Comparison of ENCODE assay signal across 19 cellular contexts in the genomic region with DNA sequence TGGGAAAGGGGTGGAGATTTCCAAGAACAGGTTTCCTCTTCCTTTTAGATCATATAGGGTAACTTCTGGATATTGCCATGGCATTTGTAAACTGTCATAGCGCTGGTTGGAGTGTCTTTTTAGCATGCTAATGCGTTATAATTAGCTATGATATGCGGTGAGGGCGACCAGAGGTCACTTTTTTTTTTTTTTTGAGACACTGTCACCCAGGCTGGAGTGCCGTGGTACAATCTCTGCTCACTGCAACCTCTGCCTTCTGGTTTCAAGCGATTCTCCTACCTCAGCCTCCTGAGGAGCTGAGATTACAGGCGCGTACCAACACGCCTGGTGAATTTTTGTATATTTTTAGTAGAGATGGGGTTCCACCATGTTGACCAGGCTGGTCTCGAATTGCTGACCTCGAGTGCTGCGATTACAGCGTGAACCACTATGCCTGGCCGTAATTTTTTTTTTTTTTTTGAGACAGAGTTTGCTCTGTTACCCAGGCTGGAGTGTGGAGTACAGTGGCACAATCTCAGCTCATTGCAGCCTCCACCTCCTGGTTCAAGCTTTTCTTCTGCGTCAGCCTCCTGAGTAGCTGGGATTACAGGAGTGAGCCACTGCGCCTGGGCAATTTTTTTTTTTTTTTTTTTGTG. TPM values are rescaled to one million over a fixed set of nuclear protein-coding genes. Genes with fewer than 3 reads are reported as not detected.
DNase-seq lines count a peak whose midpoint lies in the region; ATAC-seq and TF ChIP-seq lines count a peak whose summit lies in the region.
"Had no signal": no experiment of that assay in that cellular context is flagged by ENCODE, and none has a peak within 500 bp of the region (broad histone marks: within the 10 kb centered on the region; RNA-seq: fewer than 3 reads in every experiment).

No MANE protein-coding gene starts in this region.

- H3K36me3 ChIP-seq in right atrium auricular region = no peaks in the 10 kb centered on the region
- no peaks in the 10 kb centered on the region for H3K36me3 ChIP-seq in heart right ventricle
- no peaks in the 10 kb centered on the region for H3K36me3 ChIP-seq in spleen
- no peaks in the 10 kb centered on the region for H3K36me3 ChIP-seq in Caco-2 (ENCODE audit: control insufficient read depth, insufficient read depth, low read length)

- TF ChIP-seq CTCF in right atrium auricular region (IDR thresholded peaks at IDR 0.05) = no peak
- TF ChIP-seq CTCF in heart right ventricle (IDR thresholded peaks at IDR 0.05) = no peak
- TF ChIP-seq CTCF in spleen (IDR thresholded peaks at IDR 0.05 in 8 of 11, conservative IDR thresholded peaks at IDR 0.05 in 3 of 11) = no peak
- TF ChIP-seq CTCF in WTC11 (IDR thresholded peaks at IDR 0.05) = no peak
- no peak for TF ChIP-seq CTCF in Caco-2 (IDR thresholded peaks at IDR 0.05; ENCODE audit: insufficient read depth in 1 of 2, low read depth in 1 of 2, low read length in 1 of 2, severe bottlenecking in 1 of 2, unreplicated experiment in 1 of 2)

- peak; percentile 78 for ATAC-seq in Right ventricle myocardium inferior
- peak; percentile 68 to 94 (median 88) for ATAC-seq in heart right ventricle
- ATAC-seq in WTC11 = no peak
- ATAC-seq: A549 had no signal

- H3K4me3 ChIP-seq in right atrium auricular region (no peak overlapping the region), heart right ventricle (no peak overlapping the region), spleen (no peak overlapping the region), Caco-2 (ENCODE audit: low read depth, low read length) (no peak overlapping the region)
- H3K4me3 ChIP-seq: A549 had no signal

- CTCF ChIA-PET in WTC11 (lab: Charles Lee) (interaction anchor here (1.8 kb wide), 1 partner anchor 34 kb away, joined by 6 read pairs; a partner anchor contains a TSS), Caco-2 (lab: Charles Lee) (interaction anchor here (0.7 kb wide), 1 partner anchor 33 kb away, joined by 4 read pairs; no protein-coding TSS in a partner anchor)

- POLR2A ChIA-PET in WTC11 (lab: Charles Lee) (interaction anchor here (0.6 kb wide), 1 partner anchor 86 kb away, joined by 3 read pairs; no protein-coding TSS in a partner anchor), Caco-2 (lab: Charles Lee) (no interaction called here)

- peaks cover 4% of the 10 kb centered on the region; the same call in 1 of the 2 replicates for H3K9me3 Mint-ChIP-seq in WTC11
- no peaks in the 10 kb centered on the region for H3K9me3 Mint-ChIP-seq in Caco-2 (ENCODE audit: unreplicated experiment)
- H3K9me3 Mint-ChIP-seq: CD4-positive, alpha-beta T cell; H9 had no signal

- 47 to 66% methylated on average over 16 of the region's 16 CpGs for WGBS in heart right ventricle, 2 donors
- 87 to 93% (median 90%) methylated on average over 16 of the region's 16 CpGs for WGBS in spleen, 5 donors

- no peak for TF ChIP-seq POLR2A in spleen (IDR thresholded peaks at IDR 0.05)

- BruUV-seq in Caco-2 (replicated peaks; lab: Mats Ljungman, UMichigan) = no TSS peak

- intact Hi-C loops in Right ventricle myocardium inferior (cut with DNase I) = no loop called here
- intact Hi-C loops in heart right ventricle (cut with DNase I) = no loop called here
- intact Hi-C loops in spleen (cut with DNase I; ENCODE audit: low total_unique reads) = no loop called here
- intact Hi-C loops in Caco-2 (cut with micrococcal nuclease; ENCODE audit: unreplicated experiment) = no loop called here

- H3K27ac ChIP-seq in right atrium auricular region = peak overlapping the region in 1 of 2 donors; percentile 53
- H3K27ac ChIP-seq in heart right ventricle = peak overlapping the region; percentile 50 to 85 (median 70)
- no peak overlapping the region for H3K27ac ChIP-seq in spleen
- H3K27ac ChIP-seq: 22Rv1, A549, C4-2B, HL-60 had no signal

- H3K4me1 ChIP-seq in right atrium auricular region = no peaks in the 10 kb centered on the region
- H3K4me1 ChIP-seq in heart right ventricle = peaks cover 0 to 23% (median 0%) of the 10 kb centered on the region in 9 donors
- H3K4me1 ChIP-seq in spleen = no peaks in the 10 kb centered on the region
- H3K4me1 ChIP-seq in Caco-2 = no peaks in the 10 kb centered on the region
- H3K4me1 ChIP-seq: A549 had no signal

- no peaks in the 10 kb centered on the region for H3K9me3 ChIP-seq in right atrium auricular region
- H3K9me3 ChIP-seq in heart right ventricle = no peaks in the 10 kb centered on the region
- H3K9me3 ChIP-seq in spleen = no peaks in the 10 kb centered on the region
- H3K9me3 ChIP-seq in Caco-2 = no peaks in the 10 kb centered on the region
- H3K9me3 ChIP-seq: A549 had no signal

- H3K36me3 Mint-ChIP-seq in WTC11 = no peaks in the 10 kb centered on the region
- H3K36me3 Mint-ChIP-seq in Caco-2 (ENCODE audit: insufficient read depth, unreplicated experiment) = no peaks in the 10 kb centered on the region

- DNase-seq in Right ventricle myocardium inferior (ENCODE audit: missing footprints) (no peak), right atrium auricular region (ENCODE audit: low spot score) (no peak), heart right ventricle (peak in 1 of 2 donors; percentile 20), mesenteric fat pad (ENCODE audit: low spot score) (peak; percentile 11), spleen (peak; percentile 9), WTC11 (ENCODE audit: low spot score) (no peak), NCI-H2029 (lab: John Stamatoyannopoulos, UW) (no peak), Caco-2 (no peak)
- DNase-seq: AML-193; CD4-positive, alpha-beta T cell; DMS153; DMS79; GDM1; GOT3; H9 had no signal

- no peaks in the 10 kb centered on the region for H3K27me3 ChIP-seq in right atrium auricular region
- H3K27me3 ChIP-seq in heart right ventricle = no peaks in the 10 kb centered on the region
- H3K27me3 ChIP-seq in spleen (replicated peaks in 1 of 7) = no peaks in the 10 kb centered on the region
- no peaks in the 10 kb centered on the region for H3K27me3 ChIP-seq in Caco-2 (replicated peaks; ENCODE audit: control insufficient read depth, insufficient read depth, low read length)

- no peak overlapping the region for H3K4me3 Mint-ChIP-seq in WTC11
- no peak overlapping the region for H3K4me3 Mint-ChIP-seq in Caco-2 (ENCODE audit: unreplicated experiment)
- H3K4me3 Mint-ChIP-seq: CD4-positive, alpha-beta T cell; H9 had no signal

- H3K27me3 Mint-ChIP-seq in WTC11 (ENCODE audit: low read depth) = peaks cover 7% of the 10 kb centered on the region
- H3K27me3 Mint-ChIP-seq in Caco-2 (ENCODE audit: insufficient read depth, unreplicated experiment) = peaks cover 6% of the 10 kb centered on the region

- H3K4me1 Mint-ChIP-seq in WTC11 = no peaks in the 10 kb centered on the region
- no peaks in the 10 kb centered on the region for H3K4me1 Mint-ChIP-seq in Caco-2 (ENCODE audit: low read depth, unreplicated experiment)
- H3K4me1 Mint-ChIP-seq: H9 had no signal

- H3K27ac Mint-ChIP-seq in WTC11 = no peak overlapping the region
- H3K27ac Mint-ChIP-seq in Caco-2 (ENCODE audit: unreplicated experiment) = no peak overlapping the region
- H3K27ac Mint-ChIP-seq: CD4-positive, alpha-beta T cell; H9 had no signal

TF ChIP-seq in WTC11, 78 proteins besides CTCF, POLR2A, EP300 and RAD21:
- TF ChIP-seq HMGA2 (CRISPR knock-in tag; IDR thresholded peaks at IDR 0.05) (no peak), TEAD1 (CRISPR knock-in tag; IDR thresholded peaks at IDR 0.05) (no peak), OVOL2 (CRISPR knock-in tag; IDR thresholded peaks at IDR 0.05; ENCODE audit: borderline replicate concordance) (no peak)

RNA-seq across cellular contexts. Expression of a gene that starts 33.9 kb away (rescaled TPM):
- total RNA-seq in Right ventricle myocardium inferior (128 TPM), right atrium auricular region (10 to 100 TPM; 51.2 to 80.9 TPM), heart right ventricle (100 to 1,000 TPM in 9 of 10 donors, 10 to 100 TPM in 1; 87.9 to 190 (median 118) TPM), mesenteric fat pad (53.5 TPM), spleen (10 to 100 TPM; 18.6 to 29.2 (median 21.9) TPM), WTC11 (2021) (13.5 to 21.5 TPM (median 16.1 TPM) in 3 replicates), Caco-2 (2022) (7.4 and 8.8 TPM in 2 replicates)
- polyA plus RNA-seq in heart right ventricle (100 to 1,000 TPM in 1 of 2 donors, 10 to 100 TPM in 1; 56.2 to 121 TPM), spleen (10 to 100 TPM; 10.5 to 21.3 (median 19.5) TPM)

RNA-seq across cellular contexts. Expression of a gene that starts 39.1 kb away (rescaled TPM):
- total RNA-seq in Right ventricle myocardium inferior (9.4 TPM), right atrium auricular region (10 to 100 TPM; 16.7 to 25.2 TPM), heart right ventricle (10 to 100 TPM; 10.4 to 16.9 (median 12.3) TPM), mesenteric fat pad (19.4 TPM), spleen (10 to 100 TPM; 20.5 to 45.4 (median 28.8) TPM), WTC11 (2021) (29.8 to 32.0 TPM (median 29.8 TPM) in 3 replicates), Caco-2 (2022) (15.2 and 15.9 TPM in 2 replicates)
- polyA plus RNA-seq in heart right ventricle (10 to 100 TPM in 1 of 2 donors, 1 to 10 TPM in 1; 7.2 to 16.3 TPM), spleen (10 to 100 TPM in 2 of 3 donors, 1 to 10 TPM in 1; 9.9 to 19.1 (median 16.3) TPM)

Comparison
In these comparisons a context has a peak if more than half of its experiments do, and no peak if none do; other contexts are left out.
1. DNase-seq: peak in mesenteric fat pad (single experiment) and spleen (single experiment); none in Right ventricle myocardium inferior (single experiment), right atrium auricular region (single experiment), WTC11 (single experiment), NCI-H2029 (single experiment) and Caco-2 (0 of 2).
2. H3K27ac ChIP-seq: peak in heart right ventricle (10 of 10); none in spleen (0 of 8).